In the genomic region with DNA sequence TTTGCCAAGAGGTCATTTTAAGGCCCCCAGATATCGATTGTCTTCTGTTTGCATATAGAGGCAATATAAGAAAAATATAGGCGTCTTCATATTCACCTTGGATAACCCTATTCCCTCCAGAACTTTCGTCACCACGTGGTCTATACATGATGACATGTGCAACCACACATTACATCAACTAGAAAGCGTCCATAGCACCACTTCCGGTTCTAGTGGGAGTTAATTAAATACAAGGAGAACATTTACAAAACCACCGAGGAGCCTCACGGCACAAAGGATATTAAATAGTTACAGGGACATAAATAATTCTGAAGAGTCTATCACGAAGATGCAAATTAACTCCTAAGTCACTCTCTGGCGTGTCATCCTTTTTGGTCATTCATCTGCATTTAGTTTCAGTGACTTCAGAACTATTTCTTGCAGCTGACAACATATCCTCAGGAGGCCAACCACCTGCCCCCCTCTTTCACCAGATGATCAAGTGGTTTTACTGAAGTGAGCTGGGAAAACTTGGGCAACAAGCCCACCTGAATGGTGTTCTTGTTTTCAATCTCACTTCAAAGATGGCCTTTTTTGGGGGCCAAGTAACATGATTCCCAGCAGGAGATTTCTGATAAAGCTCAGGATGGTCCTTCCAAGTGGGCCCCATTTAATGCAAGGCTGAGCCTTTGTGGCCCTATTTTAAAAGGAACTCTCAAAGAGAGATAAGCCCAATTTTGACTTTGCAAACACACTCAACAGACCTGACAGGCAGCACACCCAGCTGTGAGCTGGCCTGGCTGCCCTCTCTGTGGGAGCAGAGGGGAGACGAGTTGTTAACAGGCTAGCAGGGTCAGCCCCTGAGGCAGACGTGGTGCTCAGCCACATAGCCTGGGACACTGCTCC, we compare ENCODE assay signal across 14 cellular contexts. TPM values are rescaled to one million over a fixed set of nuclear protein-coding genes. Genes with fewer than 3 reads are reported as not detected.
A peak's percentile ranks its signal among the peaks of the same experiment; 100 is the strongest.
DNase-seq lines count a peak whose midpoint lies in the region; ATAC-seq and TF ChIP-seq lines count a peak whose summit lies in the region.
"Had no signal": no experiment of that assay in that cellular context is flagged by ENCODE, and none has a peak within 500 bp of the region (broad histone marks: within the 10 kb centered on the region; RNA-seq: fewer than 3 reads in every experiment).

No MANE protein-coding gene starts in this region.

- intact Hi-C loops in CD4-positive, alpha-beta T cell (cut with DNase I, micrococcal nuclease): no loop called here

- H4K8ac ChIP-seq in mesenchymal stem cell (ENCODE audit: low read length): peak overlapping the region; percentile 83

- TF ChIP-seq POLR2A in tibial nerve (IDR thresholded peaks at IDR 0.05): no peak

- peak overlapping the region in 1 of 2 experiments; percentile 95 for H2BK12ac ChIP-seq in mesenchymal stem cell (ENCODE audit: low read length in 2 of 2)

- H3K4me2 ChIP-seq in BLaER1 (peak overlapping the region; percentile 35; the same call in 1 of the 2 replicates), mesenchymal stem cell (ENCODE audit: low read length, poor library complexity, severe bottlenecking) (no peak overlapping the region)

- H3K9me3 Mint-ChIP-seq in activated naive CD8-positive, alpha-beta T cell treated with anti-CD3 and anti-CD28 coated beads, Interleukin-2, amount 50 U/mL, for 24 hours: no peaks in the 10 kb centered on the region
- H3K9me3 Mint-ChIP-seq in CD4-positive, alpha-beta T cell: no peaks in the 10 kb centered on the region
- H3K9me3 Mint-ChIP-seq: activated CD4-positive, alpha-beta T cell treated with anti-CD3 and anti-CD28 coated beads, Interleukin-2, amount 10 ng/mL, durations not matched to agents 7 days and 5 days; central memory CD8-positive, alpha-beta T cell; immature natural killer cell; stimulated activated naive B cell treated with anti-CD40 and anti-IgM and Interleukin-4, amounts not matched to agents 10 μg/mL and 1 μg/mL and 100 μg/mL, for 72 hours had no signal

- H3K27ac ChIP-seq in BLaER1: no peak overlapping the region
- H3K27ac ChIP-seq in mesenchymal stem cell (ENCODE audit: low read length, poor library complexity, severe bottlenecking): peak overlapping the region; percentile 73
- peak overlapping the region in 1 of 4 donors; percentile 35 for H3K27ac ChIP-seq in tibial nerve
- no peak overlapping the region for H3K27ac ChIP-seq in CD4-positive, alpha-beta T cell (ENCODE audit: low read depth, low read length)

- TF ChIP-seq CTCF in tibial nerve (IDR thresholded peaks at IDR 0.05): no peak
- TF ChIP-seq CTCF in CD4-positive, alpha-beta T cell (IDR thresholded peaks at IDR 0.05): no peak

- no peak for TF ChIP-seq EP300 in tibial nerve (IDR thresholded peaks at IDR 0.05)

- no peak overlapping the region for H3K27ac Mint-ChIP-seq in activated naive CD8-positive, alpha-beta T cell treated with anti-CD3 and anti-CD28 coated beads, Interleukin-2, amount 50 U/mL, for 24 hours
- H3K27ac Mint-ChIP-seq in CD4-positive, alpha-beta T cell: no peak overlapping the region
- H3K27ac Mint-ChIP-seq: activated CD4-positive, alpha-beta T cell treated with anti-CD3 and anti-CD28 coated beads, Interleukin-2, amount 10 ng/mL, durations not matched to agents 7 days and 5 days; immature natural killer cell; stimulated activated naive B cell treated with anti-CD40 and anti-IgM and Interleukin-4, amounts not matched to agents 10 μg/mL and 1 μg/mL and 100 μg/mL, for 72 hours had no signal

- no peak overlapping the region for H3K4ac ChIP-seq in mesenchymal stem cell (ENCODE audit: low read depth in 1 of 2, low read length in 2 of 2)

- no peaks in the 10 kb centered on the region for H3K27me3 ChIP-seq in BLaER1
- H3K27me3 ChIP-seq in adipocyte (replicated peaks; ENCODE audit: control insufficient read depth, insufficient read depth, low read length): no peaks in the 10 kb centered on the region
- no peaks in the 10 kb centered on the region for H3K27me3 ChIP-seq in mesenchymal stem cell (ENCODE audit: control insufficient read depth in 1 of 2, insufficient read depth in 1 of 2, low read length in 2 of 2)
- no peaks in the 10 kb centered on the region for H3K27me3 ChIP-seq in tibial nerve
- H3K27me3 ChIP-seq in CD4-positive, alpha-beta T cell (ENCODE audit: control insufficient read depth, insufficient read depth, low read length): no peaks in the 10 kb centered on the region

- H4K91ac ChIP-seq in mesenchymal stem cell (ENCODE audit: low read length): peak overlapping the region; percentile 85

- H3K23ac ChIP-seq in mesenchymal stem cell (ENCODE audit: low read length in 2 of 2): no peak overlapping the region

- no peak overlapping the region for H3K14ac ChIP-seq in mesenchymal stem cell (ENCODE audit: low read length in 2 of 2)

- H2AK5ac ChIP-seq in mesenchymal stem cell (ENCODE audit: low read length, severe bottlenecking): no peak overlapping the region

- H2BK5ac ChIP-seq in mesenchymal stem cell (ENCODE audit: low read depth, low read length, poor library complexity, severe bottlenecking): no peak overlapping the region

- H3K79me1 ChIP-seq in mesenchymal stem cell (replicated peaks; ENCODE audit: low read length, poor library complexity, severe bottlenecking): peaks cover 4% of the 10 kb centered on the region

- H3K9ac ChIP-seq in BLaER1: no peak overlapping the region
- peak overlapping the region; percentile 76 for H3K9ac ChIP-seq in adipocyte (ENCODE audit: low read length)
- peak overlapping the region; percentile 67 for H3K9ac ChIP-seq in mesenchymal stem cell (ENCODE audit: low read length)

- H2BK15ac ChIP-seq in mesenchymal stem cell (ENCODE audit: low read depth, poor library complexity, severe bottlenecking): no peak overlapping the region

- H2AFZ ChIP-seq in mesenchymal stem cell (ENCODE audit: low read depth, low read length): no peak overlapping the region

- no peak overlapping the region for H2BK120ac ChIP-seq in mesenchymal stem cell (ENCODE audit: low read depth, low read length)

- H3K4me1 Mint-ChIP-seq in activated naive CD8-positive, alpha-beta T cell treated with anti-CD3 and anti-CD28 coated beads, Interleukin-2, amount 50 U/mL, for 24 hours: peaks cover 8% of the 10 kb centered on the region
- no peaks in the 10 kb centered on the region for H3K4me1 Mint-ChIP-seq in CD4-positive, alpha-beta T cell (ENCODE audit: low read depth)
- H3K4me1 Mint-ChIP-seq: activated CD4-positive, alpha-beta T cell treated with anti-CD3 and anti-CD28 coated beads, Interleukin-2, amount 10 ng/mL, durations not matched to agents 7 days and 5 days; central memory CD8-positive, alpha-beta T cell; immature natural killer cell; stimulated activated naive B cell treated with anti-CD40 and anti-IgM and Interleukin-4, amounts not matched to agents 10 μg/mL and 1 μg/mL and 100 μg/mL, for 72 hours had no signal

- peak overlapping the region in 1 of 2 experiments; percentile 13 for H3K18ac ChIP-seq in mesenchymal stem cell (ENCODE audit: low read depth in 1 of 2, low read length in 2 of 2)

- H3K4me1 ChIP-seq in BLaER1 (peaks cover 29% of the 10 kb centered on the region), adipocyte (ENCODE audit: control insufficient read depth, insufficient read depth, low read length) (peaks cover 89% of the 10 kb centered on the region), mesenchymal stem cell (ENCODE audit: control insufficient read depth, insufficient read depth, low read depth, low read length) (peaks cover 32% of the 10 kb centered on the region), tibial nerve (peaks cover 0 to 38% (median 2%) of the 10 kb centered on the region in 4 donors)

- H3K4me3 ChIP-seq in BLaER1: no peak overlapping the region
- H3K4me3 ChIP-seq in adipocyte (ENCODE audit: low read length): peak overlapping the region; percentile 43
- H3K4me3 ChIP-seq in mesenchymal stem cell (ENCODE audit: insufficient read depth in 1 of 2, low read depth in 1 of 2, low read length in 2 of 2): peak overlapping the region in 1 of 2 experiments; percentile 34
- no peak overlapping the region for H3K4me3 ChIP-seq in tibial nerve

- 63% methylated on average over 8 of the region's 12 CpGs for WGBS in mesenchymal stem cell
- WGBS in tibial nerve, 2 donors: 49 to 59% methylated on average over 11 to 12 of the region's 12 CpGs

- H3K27me3 Mint-ChIP-seq in activated naive CD8-positive, alpha-beta T cell treated with anti-CD3 and anti-CD28 coated beads, Interleukin-2, amount 50 U/mL, for 24 hours: no peaks in the 10 kb centered on the region
- no peaks in the 10 kb centered on the region for H3K27me3 Mint-ChIP-seq in CD4-positive, alpha-beta T cell
- H3K27me3 Mint-ChIP-seq: activated CD4-positive, alpha-beta T cell treated with anti-CD3 and anti-CD28 coated beads, Interleukin-2, amount 10 ng/mL, durations not matched to agents 7 days and 5 days; central memory CD8-positive, alpha-beta T cell had no signal

- no peak overlapping the region for H3K4me3 Mint-ChIP-seq in activated naive CD8-positive, alpha-beta T cell treated with anti-CD3 and anti-CD28 coated beads, Interleukin-2, amount 50 U/mL, for 24 hours
- no peak overlapping the region for H3K4me3 Mint-ChIP-seq in CD4-positive, alpha-beta T cell
- H3K4me3 Mint-ChIP-seq: activated CD4-positive, alpha-beta T cell treated with anti-CD3 and anti-CD28 coated beads, Interleukin-2, amount 10 ng/mL, durations not matched to agents 7 days and 5 days; central memory CD8-positive, alpha-beta T cell; immature natural killer cell; stimulated activated naive B cell treated with anti-CD40 and anti-IgM and Interleukin-4, amounts not matched to agents 10 μg/mL and 1 μg/mL and 100 μg/mL, for 72 hours had no signal

- ATAC-seq in HG02938 (IDR thresholded peaks at IDR 0.05; ENCODE audit: unreplicated experiment): peak; percentile 44
- no peak for ATAC-seq in HG03432 (IDR thresholded peaks at IDR 0.05; ENCODE audit: unreplicated experiment)
- ATAC-seq in activated naive CD8-positive, alpha-beta T cell treated with anti-CD3 and anti-CD28 coated beads, Interleukin-2, amount 50 U/mL, for 24 hours: no peak
- no peak for ATAC-seq in CD4-positive, alpha-beta T cell (ENCODE audit: poor library complexity)
- ATAC-seq: stimulated activated naive B cell treated with anti-CD40 and anti-IgM and Interleukin-4, amounts not matched to agents 10 μg/mL and 1 μg/mL and 100 μg/mL, for 72 hours had no signal

- peaks cover 1% of the 10 kb centered on the region for H3K36me3 Mint-ChIP-seq in activated naive CD8-positive, alpha-beta T cell treated with anti-CD3 and anti-CD28 coated beads, Interleukin-2, amount 50 U/mL, for 24 hours (ENCODE audit: low read depth)
- peaks cover 3% of the 10 kb centered on the region for H3K36me3 Mint-ChIP-seq in CD4-positive, alpha-beta T cell (ENCODE audit: low read depth)
- H3K36me3 Mint-ChIP-seq: immature natural killer cell; stimulated activated naive B cell treated with anti-CD40 and anti-IgM and Interleukin-4, amounts not matched to agents 10 μg/mL and 1 μg/mL and 100 μg/mL, for 72 hours had no signal

- 0 out of 2 replicates have a peak, but pooled peaks cover 2% of the 10 kb centered on the region for H4K20me1 ChIP-seq in BLaER1

- H3K36me3 ChIP-seq in BLaER1 (peaks cover 21% of the 10 kb centered on the region), adipocyte (ENCODE audit: control insufficient read depth, insufficient read depth, low read length, severe bottlenecking) (peaks cover 3% of the 10 kb centered on the region), mesenchymal stem cell (ENCODE audit: control insufficient read depth in 1 of 2, insufficient read depth in 2 of 2, low read depth in 1 of 2, low read length in 2 of 2) (peaks cover 8 to 16% of the 10 kb centered on the region in 2 experiments), tibial nerve (peaks cover 0 to 18% (median 0%) of the 10 kb centered on the region in 3 donors)

- POLR2A ChIA-PET in CD4-positive, alpha-beta T cell (lab: Charles Lee): no interaction called here

- H3K9me3 ChIP-seq in BLaER1 (no peaks in the 10 kb centered on the region), adipocyte (ENCODE audit: control insufficient read depth, low read length) (no peaks in the 10 kb centered on the region), mesenchymal stem cell (ENCODE audit: control insufficient read depth, low read length) (no peaks in the 10 kb centered on the region), tibial nerve (no peaks in the 10 kb centered on the region)
- H3K9me3 ChIP-seq in CD4-positive, alpha-beta T cell (ENCODE audit: control insufficient read depth, low read length): no peaks in the 10 kb centered on the region

- DNase-seq in adipocyte (ENCODE audit: low read depth) (peak; percentile 48), mesenchymal stem cell (peak; percentile 69), tibial nerve (ENCODE audit: low spot score in 2 of 2) (no peak)
- no peak for DNase-seq in activated naive CD8-positive, alpha-beta T cell treated with anti-CD3 and anti-CD28 coated beads, Interleukin-2, amount 50 U/mL, for 24 hours
- no peak for DNase-seq in CD4-positive, alpha-beta T cell
- DNase-seq: activated CD4-positive, alpha-beta T cell treated with anti-CD3 and anti-CD28 coated beads, Interleukin-2, amount 10 ng/mL, durations not matched to agents 7 days and 5 days; immature natural killer cell; NCI-H446 treated with DMSO at 0.1 percent for 48 hours; stimulated activated naive B cell treated with anti-CD40 and anti-IgM and Interleukin-4, amounts not matched to agents 10 μg/mL and 1 μg/mL and 100 μg/mL, for 72 hours had no signal

- CTCF ChIA-PET in CD4-positive, alpha-beta T cell (lab: Charles Lee): interaction anchor here (1.4 kb wide), 1 partner anchor 12 kb away, joined by 6 read pairs; no protein-coding TSS in a partner anchor

RNA-seq across cellular contexts. Expression of gene CMTM3, which starts 15.3 kb away (rescaled TPM):
- polyA plus RNA-seq in mesenchymal stem cell (2013, experiment 1 of 2): 115 TPM
- polyA plus RNA-seq in mesenchymal stem cell (2013, experiment 2 of 2): 117 TPM
- 10 to 100 TPM; 19.3 to 43.9 (median 38.5) TPM for total RNA-seq in tibial nerve
- 10 to 100 TPM; 46.3 to 49.3 TPM for total RNA-seq in CD4-positive, alpha-beta T cell

RNA-seq across cellular contexts. Expression of gene CMTM2, which starts 40.5 kb away (rescaled TPM):
- not detected for polyA plus RNA-seq in mesenchymal stem cell (2013, experiment 1 of 2)
- not detected for polyA plus RNA-seq in mesenchymal stem cell (2013, experiment 2 of 2)
- not detected for total RNA-seq in tibial nerve
- not detected for total RNA-seq in CD4-positive, alpha-beta T cell
- total RNA-seq: G401 had no signal

RNA-seq across cellular contexts. Expression of gene CMTM1, which starts 53.5 kb away (rescaled TPM):
- 1.8 TPM for polyA plus RNA-seq in mesenchymal stem cell (2013, experiment 1 of 2)
- polyA plus RNA-seq in mesenchymal stem cell (2013, experiment 2 of 2): 1.5 TPM
- total RNA-seq in tibial nerve: 1 to 10 TPM in 3 of 4 donors, not detected in 1; 2.0 to 5.1 (median 2.1) TPM
- total RNA-seq in CD4-positive, alpha-beta T cell: 1 to 10 TPM in 1 of 2 experiments, under 1 TPM in 1; 0.66 to 1.1 TPM

Comparison
In these comparisons a context has a peak if more than half of its experiments do, and no peak if none do; other contexts are left out.
1. DNase-seq: peak in adipocyte (single experiment) and mesenchymal stem cell (single experiment); none in tibial nerve (0 of 2), activated naive CD8-positive, alpha-beta T cell treated with anti-CD3 and anti-CD28 coated beads, Interleukin-2, amount 50 U/mL, for 24 hours (single experiment) and CD4-positive, alpha-beta T cell (0 of 10).